In the genomic region with DNA sequence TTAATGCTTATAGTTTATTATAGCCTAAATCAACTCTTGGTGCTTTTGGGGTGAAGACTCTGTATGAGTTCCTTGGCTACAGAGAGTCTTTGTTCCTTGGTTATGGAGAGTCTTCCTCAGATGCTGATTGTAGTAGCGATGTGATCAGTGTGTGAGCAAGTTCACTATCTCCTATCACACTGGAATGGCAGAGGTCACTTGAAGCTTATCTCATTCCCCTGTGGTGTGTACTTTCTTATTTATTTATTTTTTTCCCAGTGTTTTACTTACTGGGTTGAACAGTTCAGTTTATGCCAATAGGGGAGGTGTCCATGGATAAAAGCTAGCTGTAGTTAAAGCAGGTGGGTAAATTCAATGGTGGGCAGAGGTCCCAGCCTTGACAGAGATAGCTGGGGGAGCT, we compare ENCODE assay signal across 12 cellular contexts. TPM values are rescaled to one million over a fixed set of nuclear protein-coding genes. Genes with fewer than 3 reads are reported as not detected.
"Had no signal": no experiment of that assay in that cellular context is flagged by ENCODE, and none has a peak within 500 bp of the region (broad histone marks: within the 10 kb centered on the region; RNA-seq: fewer than 3 reads in every experiment).

No MANE protein-coding gene starts in this region.

- H3K4me3 ChIP-seq: GM23248, GM23338, HAP-1 had no signal

- H3K4me1 ChIP-seq: HAP-1 had no signal

- ATAC-seq: GM23338, HCT116 had no signal

- FAIRE-seq: H1, H54 had no signal

- H2AFZ ChIP-seq: GM23248, GM23338 had no signal

- H3K36me3 ChIP-seq: HAP-1 had no signal

- H3K9ac ChIP-seq: GM23248 had no signal

- H3K9me3 ChIP-seq: HAP-1 had no signal

- DNase-seq: GM23248, GOT3, H7, H9, HCEC 1CT, HFFc6 had no signal

- H3K4me2 ChIP-seq: GM23338 had no signal

- H3K27ac ChIP-seq: GM23248 had no signal

RNA-seq across cellular contexts. Expression of gene MAB21L3, which starts 20.1 kb away (rescaled TPM):
- total RNA-seq: GM23338, H1, H4, H9 had no signal
- polyA plus RNA-seq: GM23338, H1 had no signal
